In the genomic region with DNA sequence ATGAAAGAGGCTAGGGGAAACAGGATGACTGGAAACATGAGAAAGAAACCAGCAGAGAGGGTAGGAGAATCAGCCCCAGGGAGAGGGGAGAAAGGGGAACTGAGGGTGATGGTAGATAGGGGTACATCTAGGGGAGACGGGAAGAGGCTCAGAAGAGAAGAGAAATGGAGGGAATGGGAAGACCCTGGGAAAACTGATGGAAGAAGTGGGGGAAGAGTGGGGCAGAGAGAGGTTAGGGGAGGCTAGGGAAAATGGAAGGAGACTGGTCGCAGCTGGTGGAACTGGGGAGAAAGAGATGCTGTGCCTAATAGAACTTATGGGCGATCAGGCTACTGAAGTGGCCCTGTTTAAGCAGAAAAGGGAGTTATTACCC, we compare ENCODE assay signal across 7 cellular contexts. TPM values are rescaled to one million over a fixed set of nuclear protein-coding genes. Genes with fewer than 3 reads are reported as not detected.
DNase-seq lines count a peak whose midpoint lies in the region; ATAC-seq and TF ChIP-seq lines count a peak whose summit lies in the region.

No MANE protein-coding gene starts in this region.

- H3K36me3 ChIP-seq in HUES48 (ENCODE audit: control insufficient read depth, insufficient read depth, low read length) (peaks cover 12% of the 10 kb centered on the region; the same call in 1 of the 2 replicates), stomach (peaks cover 8 to 12% (median 12%) of the 10 kb centered on the region in 4 donors)

- peaks cover 24 to 36% of the 10 kb centered on the region in 2 donors for H3K4me1 Mint-ChIP-seq in immature natural killer cell

- H3K9ac ChIP-seq in HUES48 (ENCODE audit: low read depth, low read length): no peak overlapping the region

- no peak for TF ChIP-seq EP300 in stomach (IDR thresholded peaks at IDR 0.05)

- TF ChIP-seq CTCF in stomach (IDR thresholded peaks at IDR 0.05): no peak
- no peak for TF ChIP-seq CTCF in omental fat pad (IDR thresholded peaks at IDR 0.05)

- intact Hi-C loops in stomach (cut with DNase I; ENCODE audit: low total_unique reads): no loop called here

- no peaks in the 10 kb centered on the region for H3K9me3 Mint-ChIP-seq in immature natural killer cell

- no peak for DNase-seq in immature natural killer cell
- DNase-seq in stomach: no peak
- DNase-seq in DMS153 treated with DMSO at 0.1 percent for 48 hours (lab: John Stamatoyannopoulos, UW; ENCODE audit: unreplicated experiment): no peak
- no peak for DNase-seq in omental fat pad (ENCODE audit: low spot score)

- no peaks in the 10 kb centered on the region for H3K9me3 ChIP-seq in HUES48 (ENCODE audit: control insufficient read depth, insufficient read depth, low read length)
- no peaks in the 10 kb centered on the region for H3K9me3 ChIP-seq in stomach

- H3K36me3 Mint-ChIP-seq in immature natural killer cell: peaks cover 0 to 19% (median 14%) of the 10 kb centered on the region in 3 donors

- peaks cover 0 to 6% (median 2%) of the 10 kb centered on the region in 3 donors for H3K27me3 Mint-ChIP-seq in immature natural killer cell (ENCODE audit: low read depth in 3 of 3)

- H3K27ac ChIP-seq in HUES48 (ENCODE audit: low read depth, low read length): no peak overlapping the region
- H3K27ac ChIP-seq in adipose tissue (ENCODE audit: low read depth, low read length): peak overlapping the region; percentile 17
- H3K27ac ChIP-seq in stomach: peak overlapping the region in 4 of 5 donors; percentile 66 to 76 (median 72)

- H3K27me3 ChIP-seq in HUES48 (ENCODE audit: control insufficient read depth, insufficient read depth, low read length) (no peaks in the 10 kb centered on the region; the same call in 1 of the 2 replicates), stomach (no peaks in the 10 kb centered on the region)

- peak overlapping the region; percentile 77 to 93 (median 89) for H3K27ac Mint-ChIP-seq in immature natural killer cell

- H3K4me1 ChIP-seq in HUES48 (ENCODE audit: control insufficient read depth, insufficient read depth, low read length): peaks cover 19% of the 10 kb centered on the region
- H3K4me1 ChIP-seq in stomach: peaks cover 0 to 34% (median 25%) of the 10 kb centered on the region in 4 donors

- H3K4me3 Mint-ChIP-seq in immature natural killer cell: peak overlapping the region; percentile 86 to 91 (median 88)

- TF ChIP-seq POLR2A in stomach (IDR thresholded peaks at IDR 0.05): no peak

- H3K4me3 ChIP-seq in HUES48 (ENCODE audit: low read depth, low read length) (peak overlapping the region; percentile 61), stomach (peak overlapping the region; percentile 34 to 48 (median 42))

- no peak for ATAC-seq in activated CD4-positive, CD25-positive, alpha-beta regulatory T cell treated with anti-CD3 and anti-CD28 coated beads, Interleukin-2, amount 50 U/mL, for 24 hours
- ATAC-seq in omental fat pad (ENCODE audit: low FRiP score): no peak

- WGBS in adipose tissue, 3 donors: 53 to 87% (median 55%) methylated on average over 3 of the region's 3 CpGs
- WGBS in stomach, 5 donors: 60 to 78% (median 74%) methylated on average over 3 of the region's 3 CpGs

RNA-seq across cellular contexts. Expression of a gene that starts 0.5 kb away (rescaled TPM):
- polyA plus RNA-seq in adipose tissue: 10 to 100 TPM; 16.1 to 83.3 (median 78.7) TPM
- polyA plus RNA-seq in immature natural killer cell: 10 to 100 TPM; 11.0 to 17.9 (median 16.5) TPM
- total RNA-seq in stomach: 10 to 100 TPM in 2 of 5 donors, 1 to 10 TPM in 3; 4.0 to 37.6 (median 7.8) TPM
- polyA plus RNA-seq in stomach: 10 to 100 TPM; 15.0 to 31.2 (median 27.6) TPM
- total RNA-seq in omental fat pad: 100 to 1,000 TPM; 124 to 266 (median 151) TPM

RNA-seq across cellular contexts. Expression of a gene that starts 25.3 kb away (rescaled TPM):
- polyA plus RNA-seq in adipose tissue: 10 to 100 TPM in 2 of 3 donors, 1 to 10 TPM in 1; 9.7 to 23.8 (median 23.3) TPM
- polyA plus RNA-seq in immature natural killer cell: 10 to 100 TPM; 48.6 to 62.2 (median 48.8) TPM
- 10 to 100 TPM in 4 of 5 donors, 1 to 10 TPM in 1; 8.4 to 55.8 (median 15.8) TPM for total RNA-seq in stomach
- 10 to 100 TPM in 1 of 3 donors, 1 to 10 TPM in 2; 7.9 to 11.6 (median 9.2) TPM for polyA plus RNA-seq in stomach
- total RNA-seq in omental fat pad: 10 to 100 TPM; 21.1 to 37.4 (median 26.8) TPM

RNA-seq across cellular contexts. Expression of a gene that starts 54.1 kb away (rescaled TPM):
- polyA plus RNA-seq in adipose tissue: 1 to 10 TPM in 1 of 3 donors, under 1 TPM in 2; 0.45 to 4.0 (median 0.98) TPM
- polyA plus RNA-seq in immature natural killer cell: under 1 TPM in 2 of 3 donors, not detected in 1; 0.06 to 0.17 TPM
- total RNA-seq in stomach: 1 to 10 TPM in 3 of 5 donors, not detected in 2; 1.5 to 6.2 (median 2.7) TPM
- polyA plus RNA-seq in stomach: 1 to 10 TPM in 1 of 3 donors, under 1 TPM in 2; 0.15 to 1.7 (median 0.20) TPM
- total RNA-seq in omental fat pad: 1 to 10 TPM in 3 of 4 donors, under 1 TPM in 1; 0.16 to 7.2 (median 5.6) TPM
